Comparison of ENCODE assay signal across 15 cellular contexts in genomic region chr7:144011458-144012230, GRCh38. TPM values are rescaled to one million over a fixed set of nuclear protein-coding genes. Genes with fewer than 3 reads are reported as not detected.
DNase-seq lines count a peak whose midpoint lies in the region; ATAC-seq, FAIRE-seq and TF ChIP-seq lines count a peak whose summit lies in the region.
"Had no signal": no experiment of that assay in that cellular context is flagged by ENCODE, and none has a peak within 500 bp of the region (broad histone marks: within the 10 kb centered on the region; RNA-seq: fewer than 3 reads in every experiment).

No MANE protein-coding gene starts in this region.

- in situ Hi-C loops in K562 (cut with MboI): no loop called here

- ATAC-seq in K562 (peak; percentile 42; the same call in 1 of the 3 replicates), HG03045 (IDR thresholded peaks at IDR 0.05; ENCODE audit: unreplicated experiment) (no peak), HG03095 (IDR thresholded peaks at IDR 0.05; ENCODE audit: unreplicated experiment) (no peak)
- ATAC-seq: effector memory CD8-positive, alpha-beta T cell; stimulated activated effector memory CD8-positive, alpha-beta T cell treated with anti-CD3 and anti-CD28 coated beads, Interleukin-12 subunit alpha, Interleukin-12 subunit beta, amount 100 ng/mL, for 72 hours; T-cell had no signal

- WGBS in K562 (ENCODE audit: insufficient coverage, low coverage, missing lambda C conversion rate): 1% methylated on average over 5 of the region's 5 CpGs

- H3K9ac ChIP-seq in K562 (ENCODE audit: insufficient read depth in 1 of 2, low read depth in 2 of 2, low read length in 2 of 2): no peak overlapping the region

- peak; percentile 30 to 54; a peak in 2 of 4 replicates for TF ChIP-seq RAD21 in K562 (CRISPR knock-in tag; conservative IDR thresholded peaks at IDR 0.05 in 1 of 2, IDR thresholded peaks at IDR 0.05 in 1 of 2)

- DNase-seq in ELR (ENCODE audit: low read depth) (peak; percentile 46), LNCaP clone FGC (ENCODE audit: low read depth) (no peak), K562 (ENCODE audit: extremely low read depth in 1 of 4, low spot score in 3 of 4) (peak in 1 of 4 experiments; percentile 17), osteoblast (ENCODE audit: insufficient read length, low spot score, missing footprints) (peak; percentile 51), caudate nucleus (lab: John Stamatoyannopoulos, UW) (no peak)
- DNase-seq: activated CD8-positive, alpha-beta memory T cell treated with anti-CD3 and anti-CD28 coated beads, Interleukin-2, amount 50 U/mL, for 48 hours; activated naive CD4-positive, alpha-beta T cell treated with anti-CD3 and anti-CD28 coated beads for 36 hours; effector memory CD8-positive, alpha-beta T cell; NCI-H1092; NCI-H226; stimulated activated CD4-positive, alpha-beta T cell treated with anti-CD3 and anti-CD28 coated beads, Interleukin-4, amount 100 ng/mL, for 4 hours; T-cell had no signal

- H3K4me2 ChIP-seq in K562 (ENCODE audit: insufficient read depth, low read length) (no peak overlapping the region), osteoblast (ENCODE audit: insufficient read depth, low read length) (no peak overlapping the region)

- H4K20me1 ChIP-seq in K562 (replicated peaks; ENCODE audit: control insufficient read depth, insufficient read depth, low read length) (no peaks in the 10 kb centered on the region), osteoblast (ENCODE audit: insufficient read depth, low read length) (no peaks in the 10 kb centered on the region)

- no peaks in the 10 kb centered on the region for H3K27me3 ChIP-seq in K562 (ENCODE audit: control insufficient read depth in 2 of 2, insufficient read depth in 2 of 2, low read length in 2 of 2)
- H3K27me3 ChIP-seq in osteoblast (ENCODE audit: insufficient read depth, low read length): no peaks in the 10 kb centered on the region

- H3K36me3 ChIP-seq in K562 (ENCODE audit: control insufficient read depth, insufficient read depth, low read length) (no peaks in the 10 kb centered on the region), osteoblast (ENCODE audit: insufficient read depth, low read length) (no peaks in the 10 kb centered on the region)

- H3K9me3 ChIP-seq in K562 (replicated peaks; ENCODE audit: control insufficient read depth, insufficient read depth, low read depth, low read length) (peaks cover 8% of the 10 kb centered on the region), osteoblast (ENCODE audit: low read depth, low read length) (no peaks in the 10 kb centered on the region)

- no peak for TF ChIP-seq POLR2A in K562 (conservative IDR thresholded peaks at IDR 0.05)

- H3K27ac ChIP-seq in K562 (ENCODE audit: extremely low read depth, low read depth, low read length) (no peak overlapping the region), osteoblast (ENCODE audit: low read depth, low read length) (no peak overlapping the region), caudate nucleus (ENCODE audit: low read depth, low read length) (no peak overlapping the region)

- CTCF ChIA-PET in K562 (lab: Yijun Ruan, JAX; ENCODE audit: low intra/inter-chr PET ratio): interaction anchor here (1.1 kb wide), 1 partner anchor 272 kb away, joined by 4 read pairs; no protein-coding TSS in a partner anchor

- no peaks in the 10 kb centered on the region for H3K9me1 ChIP-seq in K562 (ENCODE audit: control insufficient read depth, insufficient read depth, low read length)

- no peak for FAIRE-seq in K562 (lab: Jason Lieb, UNC)

- BruUV-seq in K562 (replicated peaks; lab: Mats Ljungman, UMichigan): no TSS peak

- H3K79me2 ChIP-seq in K562 (ENCODE audit: control insufficient read depth, insufficient read depth, low read length) (no peaks in the 10 kb centered on the region), osteoblast (ENCODE audit: insufficient read depth, low read length) (no peaks in the 10 kb centered on the region)

- TF ChIP-seq EP300 in K562 (IDR thresholded peaks at IDR 0.05; ENCODE audit: low read length): no peak

- TF ChIP-seq CTCF in LNCaP clone FGC (IDR thresholded peaks at IDR 0.05; ENCODE audit: control insufficient read depth, extremely low read depth, insufficient read depth): peak; percentile 64
- TF ChIP-seq CTCF in K562 (IDR thresholded peaks at IDR 0.05 in 2 of 3, conservative IDR thresholded peaks at IDR 0.05 in 1 of 3; ENCODE audit: insufficient read depth in 2 of 3, low read depth in 1 of 3, low read length in 3 of 3): peak in 2 of 3 experiments; percentile 36 to 41; a peak in 2 of 6 replicates
- TF ChIP-seq CTCF in osteoblast (IDR thresholded peaks at IDR 0.05; ENCODE audit: extremely low read depth, low read depth, low read length): peak; percentile 55

- intact Hi-C loops in K562 (cut with micrococcal nuclease): no loop called here

- H3K4me3 ChIP-seq in LNCaP clone FGC (ENCODE audit: low read depth, low read length): no peak overlapping the region
- H3K4me3 ChIP-seq in K562: no peak overlapping the region
- no peak overlapping the region for H3K4me3 ChIP-seq in osteoblast (ENCODE audit: insufficient read depth, low read length)

- POLR2A ChIA-PET in K562 (lab: Yijun Ruan, JAX): no interaction called here

- no peaks in the 10 kb centered on the region for H3K4me1 ChIP-seq in K562 (replicated peaks in 1 of 2; ENCODE audit: control insufficient read depth in 2 of 2, insufficient read depth in 2 of 2, low read length in 2 of 2)
- no peaks in the 10 kb centered on the region for H3K4me1 ChIP-seq in osteoblast (ENCODE audit: insufficient read depth, low read length)

- H2AFZ ChIP-seq in K562 (ENCODE audit: low read depth, low read length) (no peak overlapping the region), osteoblast (ENCODE audit: low read length) (peak overlapping the region; percentile 35)

RNA-seq across cellular contexts. Expression of gene OR6B1, which starts 11.5 kb away (rescaled TPM):
- not detected in 2 replicates for total RNA-seq in K562 (2011; cell fraction: chromatin; rRNA removed; ENCODE audit: low replicate concordance)
- total RNA-seq in K562 (2011; cell fraction: nucleolus; rRNA removed): not detected in 2 replicates
- total RNA-seq in K562 (2011; cell fraction: nucleoplasm; rRNA removed): not detected in 2 replicates
- not detected in 2 replicates for total RNA-seq in K562 (2014; rRNA removed)
- not detected in 2 replicates for total RNA-seq in K562 (2014; rRNA removed; fragmentation: Illumina TruSeq; extraction: Trizol)
- not detected in 2 replicates for total RNA-seq in K562 (2015; rRNA removed; fragmentation: Illumina TruSeq; extraction: Trizol)
- not detected in 2 replicates for total RNA-seq in K562 (2021)
- not detected in 2 replicates for polyA plus RNA-seq in K562 (2011; rRNA removed)
- polyA plus RNA-seq in K562 (2011; cell fraction: cytosol; rRNA removed): not detected in 2 replicates
- not detected in 2 replicates for polyA plus RNA-seq in K562 (2011; cell fraction: nucleus; rRNA removed)
- not detected in 2 replicates for polyA plus RNA-seq in K562 (2012)
- not detected in 2 replicates for polyA plus RNA-seq in K562 (2014; fragmentation: Illumina TruSeq; extraction: Trizol)
- polyA plus RNA-seq in K562 (2014; fragmentation: Nextera tagmentation; extraction: Ambion mirVana): not detected
- polyA plus RNA-seq in K562 (2014; rRNA removed): not detected in 2 replicates
- not detected in 2 replicates for polyA minus RNA-seq in K562 (2011; rRNA and poly(A)+ RNA removed)
- polyA minus RNA-seq in K562 (2011; cell fraction: cytosol; rRNA and poly(A)+ RNA removed): not detected in 2 replicates
- polyA minus RNA-seq in K562 (2011; cell fraction: nucleus; rRNA and poly(A)+ RNA removed): not detected in 2 replicates
- not detected in 2 replicates for total RNA-seq in osteoblast
- total RNA-seq: activated naive CD4-positive, alpha-beta T cell treated with anti-CD3 and anti-CD28 coated beads for 36 hours; T-cell had no signal

RNA-seq across cellular contexts. Expression of gene OR2A5, which starts 37.1 kb away (rescaled TPM):
- not detected in 2 replicates for total RNA-seq in K562 (2011; cell fraction: chromatin; rRNA removed; ENCODE audit: low replicate concordance)
- total RNA-seq in K562 (2011; cell fraction: nucleolus; rRNA removed): not detected in 2 replicates
- not detected in 2 replicates for total RNA-seq in K562 (2011; cell fraction: nucleoplasm; rRNA removed)
- total RNA-seq in K562 (2014; rRNA removed) (not detected in 2 replicates), K562 (2014; rRNA removed; fragmentation: Illumina TruSeq; extraction: Trizol) (not detected in 2 replicates), K562 (2015; rRNA removed; fragmentation: Illumina TruSeq; extraction: Trizol) (not detected in 2 replicates), K562 (2021) (not detected in 2 replicates), osteoblast (not detected in 2 replicates)
- polyA plus RNA-seq in K562 (2011; rRNA removed) (not detected in 2 replicates), K562 (2014; fragmentation: Illumina TruSeq; extraction: Trizol) (not detected in 2 replicates), K562 (2014; fragmentation: Nextera tagmentation; extraction: Ambion mirVana) (not detected), K562 (2014; rRNA removed) (not detected in 2 replicates)
- polyA plus RNA-seq in K562 (2011; cell fraction: cytosol; rRNA removed): not detected in 2 replicates
- polyA plus RNA-seq in K562 (2011; cell fraction: nucleus; rRNA removed): not detected in 2 replicates
- 0.01 TPM in 1 of 2 replicates, not detected in the other for polyA plus RNA-seq in K562 (2012)
- not detected in 2 replicates for polyA minus RNA-seq in K562 (2011; rRNA and poly(A)+ RNA removed)
- not detected in 2 replicates for polyA minus RNA-seq in K562 (2011; cell fraction: cytosol; rRNA and poly(A)+ RNA removed)
- not detected in 2 replicates for polyA minus RNA-seq in K562 (2011; cell fraction: nucleus; rRNA and poly(A)+ RNA removed)
- total RNA-seq: activated naive CD4-positive, alpha-beta T cell treated with anti-CD3 and anti-CD28 coated beads for 36 hours; T-cell had no signal

RNA-seq across cellular contexts. Expression of gene OR2F1, which starts 57.0 kb away (rescaled TPM):
- not detected in 2 replicates for total RNA-seq in K562 (2011; cell fraction: chromatin; rRNA removed; ENCODE audit: low replicate concordance)
- not detected in 2 replicates for total RNA-seq in K562 (2011; cell fraction: nucleolus; rRNA removed)
- total RNA-seq in K562 (2011; cell fraction: nucleoplasm; rRNA removed): not detected in 2 replicates
- not detected in 2 replicates for total RNA-seq in K562 (2014; rRNA removed)
- not detected in 2 replicates for total RNA-seq in K562 (2014; rRNA removed; fragmentation: Illumina TruSeq; extraction: Trizol)
- total RNA-seq in K562 (2015; rRNA removed; fragmentation: Illumina TruSeq; extraction: Trizol): not detected in 2 replicates
- not detected in 2 replicates for total RNA-seq in K562 (2021)
- not detected in 2 replicates for polyA plus RNA-seq in K562 (2011; rRNA removed)
- polyA plus RNA-seq in K562 (2011; cell fraction: cytosol; rRNA removed): not detected in 2 replicates
- polyA plus RNA-seq in K562 (2011; cell fraction: nucleus; rRNA removed): not detected in 2 replicates
- not detected in 2 replicates for polyA plus RNA-seq in K562 (2012)
- not detected in 2 replicates for polyA plus RNA-seq in K562 (2014; fragmentation: Illumina TruSeq; extraction: Trizol)
- not detected for polyA plus RNA-seq in K562 (2014; fragmentation: Nextera tagmentation; extraction: Ambion mirVana)
- not detected in 2 replicates for polyA plus RNA-seq in K562 (2014; rRNA removed)
- polyA minus RNA-seq in K562 (2011; rRNA and poly(A)+ RNA removed): not detected in 2 replicates
- not detected in 2 replicates for polyA minus RNA-seq in K562 (2011; cell fraction: cytosol; rRNA and poly(A)+ RNA removed)
- polyA minus RNA-seq in K562 (2011; cell fraction: nucleus; rRNA and poly(A)+ RNA removed): not detected in 2 replicates
- 0.72 TPM in 1 of 2 replicates, not detected in the other for total RNA-seq in osteoblast
- total RNA-seq: activated naive CD4-positive, alpha-beta T cell treated with anti-CD3 and anti-CD28 coated beads for 36 hours; T-cell had no signal

RNA-seq across cellular contexts. Expression of gene OR2A25, which starts 58.0 kb away (rescaled TPM):
- not detected in 2 replicates for total RNA-seq in K562 (2011; cell fraction: chromatin; rRNA removed; ENCODE audit: low replicate concordance)
- not detected in 2 replicates for total RNA-seq in K562 (2011; cell fraction: nucleolus; rRNA removed)
- total RNA-seq in K562 (2011; cell fraction: nucleoplasm; rRNA removed): not detected in 2 replicates
- not detected in 2 replicates for total RNA-seq in K562 (2014; rRNA removed)
- not detected in 2 replicates for total RNA-seq in K562 (2014; rRNA removed; fragmentation: Illumina TruSeq; extraction: Trizol)
- not detected in 2 replicates for total RNA-seq in K562 (2015; rRNA removed; fragmentation: Illumina TruSeq; extraction: Trizol)
- total RNA-seq in K562 (2021): not detected in 2 replicates
- polyA plus RNA-seq in K562 (2011; rRNA removed): not detected in 2 replicates
- polyA plus RNA-seq in K562 (2011; cell fraction: cytosol; rRNA removed): not detected in 2 replicates
- polyA plus RNA-seq in K562 (2011; cell fraction: nucleus; rRNA removed): not detected in 2 replicates
- polyA plus RNA-seq in K562 (2012): not detected in 2 replicates
- not detected in 2 replicates for polyA plus RNA-seq in K562 (2014; fragmentation: Illumina TruSeq; extraction: Trizol)
- polyA plus RNA-seq in K562 (2014; fragmentation: Nextera tagmentation; extraction: Ambion mirVana): not detected
- polyA plus RNA-seq in K562 (2014; rRNA removed): not detected in 2 replicates
- polyA minus RNA-seq in K562 (2011; rRNA and poly(A)+ RNA removed): not detected in 2 replicates
- not detected in 2 replicates for polyA minus RNA-seq in K562 (2011; cell fraction: cytosol; rRNA and poly(A)+ RNA removed)
- not detected in 2 replicates for polyA minus RNA-seq in K562 (2011; cell fraction: nucleus; rRNA and poly(A)+ RNA removed)
- not detected in 2 replicates for total RNA-seq in osteoblast
- total RNA-seq: activated naive CD4-positive, alpha-beta T cell treated with anti-CD3 and anti-CD28 coated beads for 36 hours; T-cell had no signal

Comparison
In these comparisons a context has a peak if more than half of its experiments do, and no peak if none do; other contexts are left out.
1. DNase-seq: peak in ELR (single experiment) and osteoblast (single experiment); none in LNCaP clone FGC (single experiment) and caudate nucleus (0 of 61).
2. Peak in every context shown above with its lines, with median percentiles within 50 percentile points of each other: CTCF ChIP-seq.